Comparison of ENCODE assay signal across 10 cellular contexts in genomic region chr16:58518083-58518979, GRCh38. TPM values are rescaled to one million over a fixed set of nuclear protein-coding genes. Genes with fewer than 3 reads are reported as not detected.
DNase-seq lines count a peak whose midpoint lies in the region; ATAC-seq lines count a peak whose summit lies in the region.
"Had no signal": no experiment of that assay in that cellular context is flagged by ENCODE, and none has a peak within 500 bp of the region (broad histone marks: within the 10 kb centered on the region; RNA-seq: fewer than 3 reads in every experiment).

No MANE protein-coding gene starts in this region.

- no peaks in the 10 kb centered on the region for H3K4me1 ChIP-seq in endocrine pancreas (ENCODE audit: control insufficient read depth, insufficient read depth, low read length)

- peak overlapping the region; percentile 3 for H3K9ac ChIP-seq in endocrine pancreas (ENCODE audit: control insufficient read depth, insufficient read depth, low read length)
- H3K9ac ChIP-seq: parathyroid adenoma had no signal

- ATAC-seq in GM18519 (IDR thresholded peaks at IDR 0.05; ENCODE audit: low FRiP score, unreplicated experiment) (peak; percentile 37), GM21528 (IDR thresholded peaks at IDR 0.05; ENCODE audit: low FRiP score, unreplicated experiment) (peak; percentile 32), HG03378 (IDR thresholded peaks at IDR 0.05; ENCODE audit: unreplicated experiment) (peak; percentile 55)

- H3K36me3 ChIP-seq in endocrine pancreas (ENCODE audit: control insufficient read depth, insufficient read depth, low read length), result peaks cover 7% of the 10 kb centered on the region

- H3K27me3 ChIP-seq in endocrine pancreas (ENCODE audit: control insufficient read depth, insufficient read depth, low read length), result no peaks in the 10 kb centered on the region

- no peaks in the 10 kb centered on the region for H3K9me3 ChIP-seq in endocrine pancreas (ENCODE audit: control insufficient read depth, low read length)

- H3K4me3 ChIP-seq in endocrine pancreas (ENCODE audit: control insufficient read depth, insufficient read depth, low read length), result no peak overlapping the region
- H3K4me3 ChIP-seq: coronary artery had no signal

- DNase-seq in germinal center (ENCODE audit: low spot score), result no peak
- DNase-seq in cerebellum (ENCODE audit: low spot score), result no peak
- no peak for DNase-seq in iPS-NIHi7 (ENCODE audit: extremely low spot score)
- DNase-seq in GM19238 (ENCODE audit: insufficient read length, low spot score), result no peak

RNA-seq across cellular contexts. Expression of gene SETD6, which starts 3.0 kb away (rescaled TPM):
- 32.0 TPM for total RNA-seq in cerebellum

RNA-seq across cellular contexts. Expression of gene NDRG4, which starts 18.4 kb away (rescaled TPM):
- total RNA-seq in cerebellum, result 280 TPM
